10 cellular contexts compared by ENCODE assay signal in the genomic region with DNA sequence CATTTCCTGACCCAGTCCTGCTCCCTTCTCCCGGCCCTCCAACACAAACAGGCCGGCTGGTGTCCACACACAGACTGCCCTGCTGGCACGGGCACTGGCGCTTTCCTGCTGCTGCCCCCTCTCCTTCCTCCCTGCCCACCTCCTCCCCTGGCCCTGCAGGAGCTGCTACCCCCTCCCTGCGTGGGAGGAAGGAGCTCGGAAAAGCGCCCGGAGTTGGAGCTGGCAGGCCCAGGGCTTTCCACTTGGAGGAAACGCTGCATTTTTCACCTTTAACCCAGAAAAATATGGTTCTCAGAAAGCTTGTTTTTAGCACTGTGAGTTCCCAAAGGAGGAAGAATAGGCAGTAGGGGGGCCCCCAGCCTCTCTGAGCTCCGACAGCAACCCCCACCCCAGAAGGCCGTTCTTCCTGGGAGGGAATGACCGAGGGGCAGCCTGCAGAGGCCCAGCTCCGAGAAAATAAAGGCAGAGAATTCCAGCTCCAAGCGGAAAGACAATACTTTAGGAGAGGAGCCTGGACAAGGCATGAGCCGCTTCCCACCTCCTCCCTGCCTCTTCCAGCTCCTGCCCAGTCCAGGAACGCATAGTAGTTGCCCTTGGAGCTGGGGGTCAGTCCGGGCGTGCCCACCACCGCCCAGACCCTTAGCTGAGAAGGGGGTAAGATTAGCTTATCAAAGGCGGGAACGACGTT.
A peak's percentile ranks its signal among the peaks of the same experiment; 100 is the strongest.
DNase-seq lines count a peak whose midpoint lies in the region; ATAC-seq and TF ChIP-seq lines count a peak whose summit lies in the region.
"Had no signal": no experiment of that assay in that cellular context is flagged by ENCODE, and none has a peak within 500 bp of the region (broad histone marks: within the 10 kb centered on the region; RNA-seq: fewer than 3 reads in every experiment).

No MANE protein-coding gene starts in this region.

- H3K27ac ChIP-seq in Panc1 (ENCODE audit: low read length) (peak overlapping the region; percentile 86), fibroblast of lung (ENCODE audit: insufficient read depth, low read length) (peak overlapping the region; percentile 92), thyroid gland (peak overlapping the region; percentile 54 to 76 (median 74))
- H3K27ac ChIP-seq: PC-9 had no signal

- ATAC-seq in Panc1 = peak; percentile 7; the same call in 1 of the 2 replicates
- no peak for ATAC-seq in HG03354 (IDR thresholded peaks at IDR 0.05; ENCODE audit: poor library complexity, severe bottlenecking, unreplicated experiment)
- ATAC-seq in HG02571 (IDR thresholded peaks at IDR 0.05; ENCODE audit: unreplicated experiment) = no peak
- ATAC-seq in GM19395 (IDR thresholded peaks at IDR 0.05; ENCODE audit: unreplicated experiment) = no peak

- H4K20me1 ChIP-seq in fibroblast of lung (ENCODE audit: control insufficient read depth, extremely low read depth, insufficient read depth, low read length) = no peaks in the 10 kb centered on the region

- no peak for DNase-seq in Panc1 (ENCODE audit: low read depth, low spot score)
- DNase-seq in fibroblast of lung (ENCODE audit: low read depth in 2 of 2) = peak; percentile 66 to 84
- DNase-seq in mucosa of gallbladder (ENCODE audit: low spot score) = peak; percentile 44
- peak; percentile 60 to 66 for DNase-seq in thyroid gland
- no peak for DNase-seq in NCI-H2171 treated with DMSO at 0.1 percent for 48 hours (lab: John Stamatoyannopoulos, UW)
- DNase-seq: activated T-cell treated with anti-CD3 and anti-CD28 coated beads, Interleukin-2, amount 50 U/mL, for 1 hour had no signal

- H3K36me3 ChIP-seq in Panc1 (ENCODE audit: control insufficient read depth, insufficient read depth, low read length) (no peaks in the 10 kb centered on the region), fibroblast of lung (ENCODE audit: control insufficient read depth, insufficient read depth, low read length) (no peaks in the 10 kb centered on the region), thyroid gland (no peaks in the 10 kb centered on the region)

- H2AFZ ChIP-seq in fibroblast of lung (ENCODE audit: low read length) = peak overlapping the region; percentile 15
- H2AFZ ChIP-seq: PC-9 had no signal

- TF ChIP-seq POLR2A in thyroid gland (IDR thresholded peaks at IDR 0.05) = no peak

- H3K4me2 ChIP-seq in fibroblast of lung (ENCODE audit: extremely low read depth, insufficient read depth, low read length) = peak overlapping the region; percentile 78
- H3K4me2 ChIP-seq: PC-9 had no signal

- WGBS in thyroid gland, 2 donors = 37 to 41% methylated on average over 22 of the region's 22 CpGs

- no peak for TF ChIP-seq CTCF in Panc1 (IDR thresholded peaks at IDR 0.05)
- TF ChIP-seq CTCF in fibroblast of lung (conservative IDR thresholded peaks at IDR 0.05 in 1 of 2, IDR thresholded peaks at IDR 0.05 in 1 of 2; ENCODE audit: low read depth in 1 of 2, low read length in 2 of 2) = no peak
- TF ChIP-seq CTCF in thyroid gland (IDR thresholded peaks at IDR 0.05) = no peak

- CTCF ChIA-PET in Panc1 (lab: Charles Lee) = interaction anchor here (0.6 to 1.4 kb wide), 4 partner anchors 26 to 342 kb away, joined by 3 to 6 read pairs (median 4); no protein-coding TSS in a partner anchor

- BruUV-seq in Panc1 (replicated peaks; lab: Mats Ljungman, UMichigan) = TSS peak; percentile 71

- peak overlapping the region; percentile 58 for H3K9ac ChIP-seq in fibroblast of lung (ENCODE audit: insufficient read depth, low read length)

- H3K4me3 ChIP-seq in Panc1 (ENCODE audit: low read depth in 2 of 2, low read length in 2 of 2) = peak overlapping the region; percentile 2 to 24; a peak in 3 of 4 replicates
- peak overlapping the region; percentile 7 to 28 (median 16) for H3K4me3 ChIP-seq in fibroblast of lung (replicated peaks in 1 of 4; ENCODE audit: control extremely low read depth in 1 of 4, insufficient read depth in 1 of 4, low read depth in 3 of 4, low read length in 4 of 4)
- no peak overlapping the region for H3K4me3 ChIP-seq in thyroid gland (replicated peaks in 1 of 3)
- H3K4me3 ChIP-seq: PC-9 had no signal

- H3K27me3 ChIP-seq in Panc1 (ENCODE audit: control insufficient read depth, insufficient read depth, low read length) = no peaks in the 10 kb centered on the region
- no peaks in the 10 kb centered on the region for H3K27me3 ChIP-seq in fibroblast of lung (ENCODE audit: control insufficient read depth, insufficient read depth, low read length)
- H3K27me3 ChIP-seq in thyroid gland = no peaks in the 10 kb centered on the region

- intact Hi-C loops in Panc1 (cut with micrococcal nuclease; ENCODE audit: unreplicated experiment) (no loop called here), thyroid gland (cut with DNase I) (no loop called here)

- H3K79me2 ChIP-seq in fibroblast of lung (ENCODE audit: control insufficient read depth, insufficient read depth, low read length) = no peaks in the 10 kb centered on the region

- H3K4me1 ChIP-seq in Panc1 (ENCODE audit: control insufficient read depth, insufficient read depth, low read length) (peaks cover 53% of the 10 kb centered on the region), fibroblast of lung (ENCODE audit: control insufficient read depth, extremely low read depth, insufficient read depth, low read length) (peaks cover 56% of the 10 kb centered on the region), thyroid gland (peaks cover 31 to 66% of the 10 kb centered on the region in 2 donors)

- H3K9me3 ChIP-seq in Panc1 (ENCODE audit: control insufficient read depth, insufficient read depth, low read depth, low read length) = no peaks in the 10 kb centered on the region
- H3K9me3 ChIP-seq in fibroblast of lung (ENCODE audit: control insufficient read depth, insufficient read depth, low read depth, low read length) = no peaks in the 10 kb centered on the region
- no peaks in the 10 kb centered on the region for H3K9me3 ChIP-seq in thyroid gland

- POLR2A ChIA-PET in Panc1 (lab: Charles Lee) = interaction anchor here (0.5 to 0.6 kb wide), 2 partner anchors 23 to 377 kb away, joined by 4 to 7 read pairs; no protein-coding TSS in a partner anchor

- in situ Hi-C loops in Panc1 (cut with HindIII; ENCODE audit: low pct_unique_long_range_greater_than_20kb, low sequenced_read_pairs) = no loop called here

Comparison
In these comparisons a context has a peak if more than half of its experiments do, and no peak if none do; other contexts are left out.
1. DNase-seq: peak in fibroblast of lung (2 of 2), mucosa of gallbladder (single experiment) and thyroid gland (2 of 2); none in Panc1 (single experiment) and NCI-H2171 treated with DMSO at 0.1 percent for 48 hours (single experiment).
2. H3K4me3 ChIP-seq: peak in Panc1 (2 of 2) and fibroblast of lung (4 of 4); none in thyroid gland (0 of 3).
3. Peak in every context shown above with its lines, with median percentiles within 50 percentile points of each other: H3K27ac ChIP-seq.